ENCODE assay signal across 18 cellular contexts in genomic region chr7:18475488-18475887, GRCh38.
"Had no signal": no experiment of that assay in that cellular context is flagged by ENCODE, and none has a peak within 500 bp of the region (broad histone marks: within the 10 kb centered on the region; RNA-seq: fewer than 3 reads in every experiment).

No MANE protein-coding gene starts in this region.

- H3K9me3 Mint-ChIP-seq: activated naive CD8-positive, alpha-beta T cell treated with anti-CD3 and anti-CD28 coated beads for 36 hours; endodermal cell had no signal

- H3K4me1 Mint-ChIP-seq: activated CD4-positive, alpha-beta T cell treated with anti-CD3 and anti-CD28 coated beads for 36 hours; activated naive CD8-positive, alpha-beta T cell treated with anti-CD3 and anti-CD28 coated beads for 36 hours had no signal

- H3K27me3 ChIP-seq: left lung, transverse colon, vagina had no signal

- ATAC-seq: activated CD4-positive, alpha-beta T cell treated with anti-CD3 and anti-CD28 coated beads for 36 hours; left lung had no signal

- H3K4me1 ChIP-seq: left lung, transverse colon, vagina had no signal

- H3K4me3 Mint-ChIP-seq: activated CD4-positive, alpha-beta T cell treated with anti-CD3 and anti-CD28 coated beads for 36 hours; activated naive CD8-positive, alpha-beta T cell treated with anti-CD3 and anti-CD28 coated beads for 36 hours; endodermal cell had no signal

- H3K4me3 ChIP-seq: left lung, transverse colon, vagina had no signal

- H3K36me3 ChIP-seq: left lung, transverse colon, vagina had no signal

- H3K27ac ChIP-seq: epithelial cell of prostate, left lung, transverse colon, vagina had no signal

- H3K27ac Mint-ChIP-seq: activated CD4-positive, alpha-beta T cell treated with anti-CD3 and anti-CD28 coated beads for 36 hours; activated naive CD8-positive, alpha-beta T cell treated with anti-CD3 and anti-CD28 coated beads for 36 hours; endodermal cell had no signal

- DNase-seq: activated CD4-positive, alpha-beta T cell treated with anti-CD3 and anti-CD28 coated beads for 36 hours; activated CD4-positive, alpha-beta T cell treated with anti-CD3 and anti-CD28 coated beads, Interleukin-2, amount 50 U/mL, for 48 hours; activated gamma-delta T cell treated with Interleukin-2 at 50 U/mL for 16 hours; activated naive CD8-positive, alpha-beta T cell treated with anti-CD3 and anti-CD28 coated beads for 36 hours; amniotic stem cell; endodermal cell; foreskin fibroblast; kidney; left lung; mammary epithelial cell; occipital lobe; stimulated activated CD4-positive, alpha-beta T cell treated with anti-CD3 and anti-CD28 coated beads, Interleukin-12 subunit alpha, Interleukin-12 subunit beta, amount 100 ng/mL, for 4 hours; stimulated activated CD4-positive, alpha-beta T cell treated with anti-CD3 and anti-CD28 coated beads, Interleukin-1b, Interleukin-23, amount 100 ng/mL, for 48 hours; stimulated activated CD8-positive, alpha-beta memory T cell treated with anti-CD3 and anti-CD28 coated beads, Interleukin-4, amount 100 ng/mL, for 48 hours; stimulated activated naive CD4-positive, alpha-beta T cell treated with Interleukin-2 at 50 U/mL for 16 hours; transverse colon had no signal

- H3K27me3 Mint-ChIP-seq: activated CD4-positive, alpha-beta T cell treated with anti-CD3 and anti-CD28 coated beads for 36 hours; activated naive CD8-positive, alpha-beta T cell treated with anti-CD3 and anti-CD28 coated beads for 36 hours had no signal

- H3K36me3 Mint-ChIP-seq: activated naive CD8-positive, alpha-beta T cell treated with anti-CD3 and anti-CD28 coated beads for 36 hours had no signal
